ENCODE assay signal across 8 cellular contexts in genomic region chr7:12211054-12212050, GRCh38. TPM values are rescaled to one million over a fixed set of nuclear protein-coding genes. Genes with fewer than 3 reads are reported as not detected.
DNase-seq lines count a peak whose midpoint lies in the region; ATAC-seq and TF ChIP-seq lines count a peak whose summit lies in the region.

TSS of gene TMEM106B (plus strand) at chr7:12211294. CDS start at chr7:12214811, 3,517 bp downstream.

- intact Hi-C loops in spleen (cut with DNase I; ENCODE audit: low total_unique reads): no loop called here

- peak within 1 kb of the TSS; percentile 90 to 98 (median 96) for H3K27ac ChIP-seq in spleen

- TF ChIP-seq CTCF in spleen (IDR thresholded peaks at IDR 0.05 in 8 of 11, conservative IDR thresholded peaks at IDR 0.05 in 3 of 11): peak in 4 of 11 experiments; percentile 12 to 41 (median 16)

- WGBS in spleen, 5 donors: 1 to 2% (median 1%) methylated on average over 31 to 66 of the region's 66 CpGs

- peaks cover 0 to 22% (median 10%) of the 10 kb centered on the region in 6 donors for H3K36me3 ChIP-seq in spleen

- H3K4me3 ChIP-seq in spleen: peak within 1 kb of the TSS; percentile 51 to 82 (median 65)

- ATAC-seq in GM18907 (IDR thresholded peaks at IDR 0.05; ENCODE audit: unreplicated experiment): peak; percentile 98
- ATAC-seq in HG03159 (IDR thresholded peaks at IDR 0.05; ENCODE audit: unreplicated experiment): peak; percentile 96

- H3K27me3 ChIP-seq in spleen (replicated peaks in 1 of 7): peaks cover 0 to 8% (median 0%) of the 10 kb centered on the region in 7 donors

- peaks cover 16 to 45% (median 26%) of the 10 kb centered on the region in 6 donors for H3K4me1 ChIP-seq in spleen

- DNase-seq in AG08395 (ENCODE audit: low spot score) (peak; percentile 98), NCI-H2227 (lab: John Stamatoyannopoulos, UW; ENCODE audit: unreplicated experiment) (peak; percentile 97), inferior parietal cortex (ENCODE audit: extremely low spot score) (peak; percentile 98), spleen (peak; percentile 99)
- peak; percentile 83 to 94 (median 92) for DNase-seq in activated CD4-positive, CD25-positive, alpha-beta regulatory T cell (lab: John Stamatoyannopoulos, UW)
- DNase-seq in central memory CD4-positive, alpha-beta T cell: peak; percentile 98

- peak; percentile 26 to 72 (median 61) for TF ChIP-seq POLR2A in spleen (IDR thresholded peaks at IDR 0.05)

- no peaks in the 10 kb centered on the region for H3K9me3 ChIP-seq in spleen

RNA-seq across cellular contexts. Expression of gene TMEM106B, which starts in this region (rescaled TPM):
- total RNA-seq in spleen: 10 to 100 TPM; 25.7 to 58.2 (median 40.0) TPM
- 1 to 10 TPM; 6.6 to 8.9 (median 7.2) TPM for polyA plus RNA-seq in spleen

Comparison
In these comparisons a context has a peak if more than half of its experiments do, and no peak if none do; other contexts are left out.
1. Peak in every context shown above with its lines: DNase-seq, ATAC-seq, H3K4me3 ChIP-seq and H3K27ac ChIP-seq.